ENCODE assay signal across 1 cellular context in the genomic region with DNA sequence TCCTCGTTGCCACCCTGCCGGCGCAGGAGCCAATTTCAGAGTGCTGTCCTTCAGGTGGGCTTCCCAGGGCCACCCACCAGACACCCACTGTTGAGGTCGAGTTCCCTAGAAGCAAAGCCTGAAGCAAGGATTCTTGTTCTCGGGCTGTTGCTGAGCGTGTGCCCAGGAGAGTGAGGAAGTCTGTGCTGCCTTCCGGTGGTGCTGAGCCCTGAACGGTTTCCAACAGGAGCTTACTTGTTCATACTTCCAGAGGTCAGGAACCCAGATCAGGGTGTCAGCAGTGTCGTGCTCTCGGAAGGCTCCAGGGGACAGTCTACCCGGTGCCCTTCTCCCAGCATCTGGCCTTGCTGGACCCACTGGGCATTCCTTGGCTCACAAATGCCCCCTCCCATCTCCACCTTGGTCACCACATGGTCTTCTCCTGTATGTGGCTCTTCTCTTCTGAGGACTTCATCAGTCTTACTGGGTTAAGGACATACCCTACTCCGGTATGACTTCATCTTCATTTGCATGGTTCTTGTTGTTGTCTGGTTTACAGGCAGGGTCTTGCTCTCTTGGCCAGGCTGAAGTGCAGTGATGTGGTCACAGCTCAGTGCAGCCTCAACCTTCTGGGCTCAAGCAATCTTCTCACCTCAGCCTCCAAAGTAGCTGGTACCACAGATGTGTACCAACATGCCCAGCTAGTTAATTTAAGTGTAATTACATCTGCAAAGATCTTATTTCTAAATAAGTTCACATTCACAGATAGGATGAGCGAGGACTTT.
TF ChIP-seq lines count a peak whose summit lies in the region.

No MANE protein-coding gene starts in this region.

TF ChIP-seq in K562, 482 proteins besides CTCF, POLR2A, EP300 and RAD21:
- TF ChIP-seq PHB (CRISPR knock-in tag; IDR thresholded peaks at IDR 0.05) = no peak
- 0 out of 4 replicates have a peak, but pooled peaks of 1 of the 2 experiments have one; percentile 16 for TF ChIP-seq MAZ (CRISPR knock-in tag; conservative IDR thresholded peaks at IDR 0.05 in 1 of 2, IDR thresholded peaks at IDR 0.05 in 1 of 2)
- no peak for TF ChIP-seq TBL1XR1 (IDR thresholded peaks at IDR 0.05; ENCODE audit: low read length in 2 of 2)
- 0 out of 2 replicates have a peak, but pooled peaks have one; percentile 6 for TF ChIP-seq SPI1 (IDR thresholded peaks at IDR 0.05; ENCODE audit: borderline replicate concordance, low read depth, low read length)
- TF ChIP-seq, protein P1, sequence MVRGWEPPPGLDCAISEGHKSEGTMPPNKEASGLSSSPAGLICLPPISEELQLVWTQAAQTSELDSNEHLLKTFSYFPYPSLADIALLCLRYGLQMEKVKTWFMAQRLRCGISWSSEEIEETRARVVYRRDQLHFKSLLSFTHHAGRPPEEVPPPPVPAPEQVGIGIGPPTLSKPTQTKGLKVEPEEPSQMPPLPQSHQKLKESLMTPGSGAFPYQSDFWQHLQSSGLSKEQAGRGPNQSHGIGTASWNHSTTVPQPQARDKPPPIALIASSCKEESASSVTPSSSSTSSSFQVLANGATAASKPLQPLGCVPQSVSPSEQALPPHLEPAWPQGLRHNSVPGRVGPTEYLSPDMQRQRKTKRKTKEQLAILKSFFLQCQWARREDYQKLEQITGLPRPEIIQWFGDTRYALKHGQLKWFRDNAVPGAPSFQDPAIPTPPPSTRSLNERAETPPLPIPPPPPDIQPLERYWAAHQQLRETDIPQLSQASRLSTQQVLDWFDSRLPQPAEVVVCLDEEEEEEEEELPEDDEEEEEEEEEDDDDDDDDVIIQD (CRISPR knock-in tag; IDR thresholded peaks at IDR 0.05) = peak; percentile 52; the same call in 1 of the 2 replicates
- no peak for TF ChIP-seq NR1H2 (CRISPR knock-in tag; IDR thresholded peaks at IDR 0.05)
- TF ChIP-seq PML (IDR thresholded peaks at IDR 0.05; ENCODE audit: low read length) = no peak
- no peak for TF ChIP-seq U2AF2 (optimal IDR thresholded peaks at IDR 0.05; ENCODE audit: low read depth, low read length)
- no peak for TF ChIP-seq ZNF764 (CRISPR knock-in tag; IDR thresholded peaks at IDR 0.05; ENCODE audit: low read depth)
- TF ChIP-seq, protein P2, sequence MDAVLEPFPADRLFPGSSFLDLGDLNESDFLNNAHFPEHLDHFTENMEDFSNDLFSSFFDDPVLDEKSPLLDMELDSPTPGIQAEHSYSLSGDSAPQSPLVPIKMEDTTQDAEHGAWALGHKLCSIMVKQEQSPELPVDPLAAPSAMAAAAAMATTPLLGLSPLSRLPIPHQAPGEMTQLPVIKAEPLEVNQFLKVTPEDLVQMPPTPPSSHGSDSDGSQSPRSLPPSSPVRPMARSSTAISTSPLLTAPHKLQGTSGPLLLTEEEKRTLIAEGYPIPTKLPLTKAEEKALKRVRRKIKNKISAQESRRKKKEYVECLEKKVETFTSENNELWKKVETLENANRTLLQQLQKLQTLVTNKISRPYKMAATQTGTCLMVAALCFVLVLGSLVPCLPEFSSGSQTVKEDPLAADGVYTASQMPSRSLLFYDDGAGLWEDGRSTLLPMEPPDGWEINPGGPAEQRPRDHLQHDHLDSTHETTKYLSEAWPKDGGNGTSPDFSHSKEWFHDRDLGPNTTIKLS (IDR thresholded peaks at IDR 0.05; ENCODE audit: borderline replicate concordance, low read depth) = no peak
- TF ChIP-seq, protein P3, sequence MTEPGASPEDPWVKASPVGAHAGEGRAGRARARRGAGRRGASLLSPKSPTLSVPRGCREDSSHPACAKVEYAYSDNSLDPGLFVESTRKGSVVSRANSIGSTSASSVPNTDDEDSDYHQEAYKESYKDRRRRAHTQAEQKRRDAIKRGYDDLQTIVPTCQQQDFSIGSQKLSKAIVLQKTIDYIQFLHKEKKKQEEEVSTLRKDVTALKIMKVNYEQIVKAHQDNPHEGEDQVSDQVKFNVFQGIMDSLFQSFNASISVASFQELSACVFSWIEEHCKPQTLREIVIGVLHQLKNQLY (CRISPR knock-in tag; conservative IDR thresholded peaks at IDR 0.05) = 0 out of 4 replicates have a peak, but pooled peaks of 1 of the 2 experiments have one; percentile 53
- no peak for TF ChIP-seq HNRNPL (IDR thresholded peaks at IDR 0.05; ENCODE audit: low read depth, low read length)
- TF ChIP-seq ELF4 (CRISPR knock-in tag; IDR thresholded peaks at IDR 0.05) = 0 out of 2 replicates have a peak, but pooled peaks have one; percentile 34
- TF ChIP-seq, protein P4, sequence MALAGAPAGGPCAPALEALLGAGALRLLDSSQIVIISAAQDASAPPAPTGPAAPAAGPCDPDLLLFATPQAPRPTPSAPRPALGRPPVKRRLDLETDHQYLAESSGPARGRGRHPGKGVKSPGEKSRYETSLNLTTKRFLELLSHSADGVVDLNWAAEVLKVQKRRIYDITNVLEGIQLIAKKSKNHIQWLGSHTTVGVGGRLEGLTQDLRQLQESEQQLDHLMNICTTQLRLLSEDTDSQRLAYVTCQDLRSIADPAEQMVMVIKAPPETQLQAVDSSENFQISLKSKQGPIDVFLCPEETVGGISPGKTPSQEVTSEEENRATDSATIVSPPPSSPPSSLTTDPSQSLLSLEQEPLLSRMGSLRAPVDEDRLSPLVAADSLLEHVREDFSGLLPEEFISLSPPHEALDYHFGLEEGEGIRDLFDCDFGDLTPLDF (CRISPR knock-in tag; IDR thresholded peaks at IDR 0.05) = no peak
- no peak for TF ChIP-seq SRSF9 (IDR thresholded peaks at IDR 0.05; ENCODE audit: borderline replicate concordance, low read depth, low read length)
- 0 out of 2 replicates have a peak, but pooled peaks have one; percentile 55 for TF ChIP-seq MTF1 (CRISPR knock-in tag; IDR thresholded peaks at IDR 0.05; ENCODE audit: borderline replicate concordance)
- TF ChIP-seq DDX20 (tag; IDR thresholded peaks at IDR 0.05; ENCODE audit: low read depth) = no peak
- no peak for TF ChIP-seq DPF2 (IDR thresholded peaks at IDR 0.05)
- TF ChIP-seq ZNF184 (CRISPR knock-in tag; IDR thresholded peaks at IDR 0.05) = no peak
- peak; percentile 55; the same call in 1 of the 2 replicates for TF ChIP-seq E2F3 (CRISPR knock-in tag; IDR thresholded peaks at IDR 0.05)
- no peak for TF ChIP-seq ATF1 (CRISPR knock-in tag; IDR thresholded peaks at IDR 0.05)
- no peak for TF ChIP-seq ATF1 (tag; IDR thresholded peaks at IDR 0.05)
- TF ChIP-seq HNRNPH1 (optimal IDR thresholded peaks at IDR 0.05; ENCODE audit: low read depth, low read length) = no peak
- TF ChIP-seq ZNF134 (CRISPR knock-in tag; conservative IDR thresholded peaks at IDR 0.05) = no peak
- TF ChIP-seq, protein P5, sequence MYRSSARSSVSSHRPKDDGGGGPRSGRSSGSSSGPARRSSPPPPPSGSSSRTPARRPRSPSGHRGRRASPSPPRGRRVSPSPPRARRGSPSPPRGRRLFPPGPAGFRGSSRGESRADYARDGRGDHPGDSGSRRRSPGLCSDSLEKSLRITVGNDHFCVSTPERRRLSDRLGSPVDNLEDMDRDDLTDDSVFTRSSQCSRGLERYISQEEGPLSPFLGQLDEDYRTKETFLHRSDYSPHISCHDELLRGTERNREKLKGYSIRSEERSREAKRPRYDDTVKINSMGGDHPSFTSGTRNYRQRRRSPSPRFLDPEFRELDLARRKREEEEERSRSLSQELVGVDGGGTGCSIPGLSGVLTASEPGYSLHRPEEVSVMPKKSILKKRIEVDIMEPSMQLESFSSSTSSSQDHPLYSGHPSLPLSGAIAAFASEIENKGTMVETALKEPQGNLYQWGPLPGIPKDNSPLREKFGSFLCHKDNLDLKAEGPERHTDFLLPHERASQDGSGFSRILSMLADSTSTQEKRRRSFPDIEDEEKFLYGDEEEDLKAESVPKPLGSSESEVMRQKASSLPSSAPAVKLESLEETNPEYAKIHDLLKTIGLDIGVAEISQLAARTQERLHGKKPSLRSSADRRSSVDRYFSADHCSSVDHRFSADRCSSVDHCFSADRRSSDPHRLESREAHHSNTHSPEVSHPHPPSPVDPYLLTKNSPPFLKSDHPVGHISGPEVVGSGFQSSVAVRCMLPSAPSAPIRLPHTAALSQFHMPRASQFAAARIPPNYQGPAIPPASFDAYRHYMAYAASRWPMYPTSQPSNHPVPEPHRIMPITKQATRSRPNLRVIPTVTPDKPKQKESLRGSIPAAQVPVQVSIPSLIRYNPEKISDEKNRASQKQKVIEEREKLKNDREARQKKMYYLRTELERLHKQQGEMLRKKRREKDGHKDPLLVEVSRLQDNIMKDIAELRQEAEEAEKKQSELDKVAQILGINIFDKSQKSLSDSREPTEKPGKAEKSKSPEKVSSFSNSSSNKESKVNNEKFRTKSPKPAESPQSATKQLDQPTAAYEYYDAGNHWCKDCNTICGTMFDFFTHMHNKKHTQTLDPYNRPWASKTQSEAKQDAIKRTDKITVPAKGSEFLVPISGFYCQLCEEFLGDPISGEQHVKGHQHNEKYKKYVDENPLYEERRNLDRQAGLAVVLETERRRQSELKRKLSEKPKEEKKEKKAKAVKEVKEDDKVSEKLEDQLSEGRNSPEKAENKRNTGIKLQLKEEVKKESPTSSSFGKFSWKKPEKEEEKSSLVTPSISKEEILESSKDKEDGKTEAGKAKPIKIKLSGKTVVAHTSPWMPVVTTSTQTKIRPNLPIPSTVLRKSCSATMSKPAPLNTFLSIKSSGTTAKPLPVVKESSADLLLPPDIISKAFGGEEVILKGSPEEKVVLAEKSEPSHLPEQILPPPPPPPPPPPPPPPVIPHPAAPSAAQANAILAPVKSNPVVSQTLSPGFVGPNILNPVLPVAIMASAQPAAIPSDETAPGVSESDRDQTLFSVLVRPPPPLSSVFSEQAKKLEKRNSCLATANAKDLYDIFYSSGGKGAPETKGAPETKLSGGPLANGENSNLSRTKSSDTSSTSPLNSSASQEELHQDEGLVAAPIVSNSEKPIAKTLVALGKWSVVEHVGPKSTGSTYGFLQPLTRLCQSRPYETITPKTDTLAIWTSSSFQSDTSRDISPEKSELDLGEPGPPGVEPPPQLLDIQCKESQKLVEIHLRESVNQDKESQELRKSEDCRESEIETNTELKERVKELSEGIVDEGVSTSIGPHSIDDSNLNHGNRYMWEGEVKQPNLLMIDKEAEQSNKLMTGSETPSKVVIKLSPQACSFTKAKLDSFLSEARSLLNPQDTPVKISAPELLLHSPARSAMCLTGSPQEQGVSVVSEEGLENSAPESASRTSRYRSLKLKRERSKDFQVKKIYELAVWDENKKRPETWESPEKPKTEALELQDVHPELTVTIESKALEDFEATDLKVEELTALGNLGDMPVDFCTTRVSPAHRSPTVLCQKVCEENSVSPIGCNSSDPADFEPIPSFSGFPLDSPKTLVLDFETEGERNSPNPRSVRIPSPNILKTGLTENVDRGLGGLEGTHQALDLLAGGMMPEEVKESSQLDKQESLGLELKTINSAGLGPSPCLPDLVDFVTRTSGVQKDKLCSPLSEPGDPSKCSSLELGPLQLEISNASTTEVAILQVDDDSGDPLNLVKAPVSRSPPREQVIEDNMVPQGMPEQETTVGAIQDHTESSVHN (IDR thresholded peaks at IDR 0.05; ENCODE audit: borderline replicate concordance in 1 of 2, low read depth in 1 of 2) = no peak
- TF ChIP-seq ZNF696 (CRISPR knock-in tag; conservative IDR thresholded peaks at IDR 0.05) = 0 out of 2 replicates have a peak, but pooled peaks have one; percentile 23
- TF ChIP-seq ZNF76 (CRISPR knock-in tag; IDR thresholded peaks at IDR 0.05; ENCODE audit: borderline replicate concordance) = 0 out of 2 replicates have a peak, but pooled peaks have one; percentile 42
- no peak for TF ChIP-seq EHMT2 (IDR thresholded peaks at IDR 0.05)
- TF ChIP-seq, protein P6, sequence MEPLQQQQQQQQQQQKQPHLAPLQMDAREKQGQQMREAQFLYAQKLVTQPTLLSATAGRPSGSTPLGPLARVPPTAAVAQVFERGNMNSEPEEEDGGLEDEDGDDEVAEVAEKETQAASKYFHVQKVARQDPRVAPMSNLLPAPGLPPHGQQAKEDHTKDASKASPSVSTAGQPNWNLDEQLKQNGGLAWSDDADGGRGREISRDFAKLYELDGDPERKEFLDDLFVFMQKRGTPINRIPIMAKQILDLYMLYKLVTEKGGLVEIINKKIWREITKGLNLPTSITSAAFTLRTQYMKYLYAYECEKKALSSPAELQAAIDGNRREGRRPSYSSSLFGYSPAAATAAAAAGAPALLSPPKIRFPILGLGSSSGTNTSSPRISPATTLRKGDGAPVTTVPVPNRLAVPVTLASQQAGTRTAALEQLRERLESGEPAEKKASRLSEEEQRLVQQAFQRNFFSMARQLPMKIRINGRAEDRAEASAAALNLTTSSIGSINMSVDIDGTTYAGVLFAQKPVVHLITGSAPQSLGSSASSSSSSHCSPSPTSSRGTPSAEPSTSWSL (CRISPR knock-in tag; IDR thresholded peaks at IDR 0.05; ENCODE audit: borderline replicate concordance) = 0 out of 2 replicates have a peak, but pooled peaks have one; percentile 63
- TF ChIP-seq HMG20A (CRISPR knock-in tag; conservative IDR thresholded peaks at IDR 0.05) = no peak
- TF ChIP-seq HDAC1 (IDR thresholded peaks at IDR 0.05) = no peak
- no peak for TF ChIP-seq DNMT1 (IDR thresholded peaks at IDR 0.05)
- TF ChIP-seq ZNF561 (CRISPR knock-in tag; conservative IDR thresholded peaks at IDR 0.05) = no peak
- TF ChIP-seq, protein P7, sequence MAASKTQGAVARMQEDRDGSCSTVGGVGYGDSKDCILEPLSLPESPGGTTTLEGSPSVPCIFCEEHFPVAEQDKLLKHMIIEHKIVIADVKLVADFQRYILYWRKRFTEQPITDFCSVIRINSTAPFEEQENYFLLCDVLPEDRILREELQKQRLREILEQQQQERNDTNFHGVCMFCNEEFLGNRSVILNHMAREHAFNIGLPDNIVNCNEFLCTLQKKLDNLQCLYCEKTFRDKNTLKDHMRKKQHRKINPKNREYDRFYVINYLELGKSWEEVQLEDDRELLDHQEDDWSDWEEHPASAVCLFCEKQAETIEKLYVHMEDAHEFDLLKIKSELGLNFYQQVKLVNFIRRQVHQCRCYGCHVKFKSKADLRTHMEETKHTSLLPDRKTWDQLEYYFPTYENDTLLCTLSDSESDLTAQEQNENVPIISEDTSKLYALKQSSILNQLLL (CRISPR knock-in tag; IDR thresholded peaks at IDR 0.05; ENCODE audit: borderline replicate concordance) = peak; percentile 71; the same call in 1 of the 2 replicates
- TF ChIP-seq, protein P8, sequence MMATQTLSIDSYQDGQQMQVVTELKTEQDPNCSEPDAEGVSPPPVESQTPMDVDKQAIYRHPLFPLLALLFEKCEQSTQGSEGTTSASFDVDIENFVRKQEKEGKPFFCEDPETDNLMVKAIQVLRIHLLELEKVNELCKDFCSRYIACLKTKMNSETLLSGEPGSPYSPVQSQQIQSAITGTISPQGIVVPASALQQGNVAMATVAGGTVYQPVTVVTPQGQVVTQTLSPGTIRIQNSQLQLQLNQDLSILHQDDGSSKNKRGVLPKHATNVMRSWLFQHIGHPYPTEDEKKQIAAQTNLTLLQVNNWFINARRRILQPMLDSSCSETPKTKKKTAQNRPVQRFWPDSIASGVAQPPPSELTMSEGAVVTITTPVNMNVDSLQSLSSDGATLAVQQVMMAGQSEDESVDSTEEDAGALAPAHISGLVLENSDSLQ (IDR thresholded peaks at IDR 0.05) = no peak
- TF ChIP-seq RHOXF2B (CRISPR knock-in tag; conservative IDR thresholded peaks at IDR 0.05) = no peak
